19 cellular contexts compared by ENCODE assay signal in the genomic region with DNA sequence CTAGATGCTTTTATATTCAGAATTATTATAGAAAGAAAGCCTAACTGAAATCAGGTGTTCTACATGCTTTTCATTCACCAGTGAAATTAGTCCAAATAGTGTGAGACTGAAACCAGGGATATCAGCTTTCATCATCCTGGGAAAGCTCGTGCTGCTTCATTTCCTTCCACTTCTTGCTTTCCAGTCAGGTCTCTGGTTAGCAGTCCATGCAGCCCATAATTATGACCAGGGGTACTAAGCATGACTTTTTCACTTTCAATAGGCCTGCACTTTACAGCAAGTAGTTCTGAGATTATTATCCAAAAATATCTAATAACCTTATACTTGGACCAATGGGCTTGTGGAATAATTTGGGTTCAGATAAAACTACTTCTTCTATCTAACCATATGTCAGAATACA.
DNase-seq lines count a peak whose midpoint lies in the region; ATAC-seq, FAIRE-seq and TF ChIP-seq lines count a peak whose summit lies in the region.
"Had no signal": no experiment of that assay in that cellular context is flagged by ENCODE, and none has a peak within 500 bp of the region (broad histone marks: within the 10 kb centered on the region; RNA-seq: fewer than 3 reads in every experiment).

No MANE protein-coding gene starts in this region.

- TF ChIP-seq EP300 in GM12878 (IDR thresholded peaks at IDR 0.05; ENCODE audit: borderline replicate concordance in 1 of 2, control insufficient read depth in 1 of 2, low read depth in 2 of 2, low read length in 2 of 2), result no peak

- DNase-seq in GM12878 (ENCODE audit: low read depth, low spot score) (no peak), EL (no peak), midbrain (lab: John Stamatoyannopoulos, UW) (no peak)
- DNase-seq: CD8-positive, alpha-beta T cell; DND-41; GF-D8; NCI-H146; NCI-H2107; NCI-H446 treated with DMSO at 0.1 percent for 48 hours; NCI-H774; T-helper 2 cell had no signal

- peaks cover 2% of the 10 kb centered on the region for H3K9me3 ChIP-seq in GM12878 (replicated peaks; ENCODE audit: control insufficient read depth, insufficient read depth, low read length)

- CTCF ChIA-PET in GM12878 (lab: Yijun Ruan, JAX), result interaction anchor here (1.3 kb wide), 1 partner anchor 64 kb away, joined by 4 read pairs; no protein-coding TSS in a partner anchor

- no peaks in the 10 kb centered on the region for H3K4me1 ChIP-seq in GM12878 (ENCODE audit: control insufficient read depth, insufficient read depth, low read length)

- no peak for TF ChIP-seq RAD21 in GM12878 (IDR thresholded peaks at IDR 0.05; ENCODE audit: insufficient read depth, low read depth, low read length)

- no peak overlapping the region for H2AFZ ChIP-seq in GM12878 (ENCODE audit: control insufficient read depth, low read depth, low read length)

- intact Hi-C loops in GM12878 (cut with micrococcal nuclease; ENCODE audit: unreplicated experiment), result no loop called here

- SMC1A ChIA-PET in GM12878 (lab: Charles Lee; ENCODE audit: uncharacterized antibody, unreplicated experiment), result no interaction called here

- no peaks in the 10 kb centered on the region for H4K20me1 ChIP-seq in GM12878 (ENCODE audit: control insufficient read depth, insufficient read depth)

- TF ChIP-seq CTCF in GM12878 (IDR thresholded peaks at IDR 0.05 in 2 of 3, conservative IDR thresholded peaks at IDR 0.05 in 1 of 3; ENCODE audit: control insufficient read depth in 2 of 3, extremely low read depth in 1 of 3, insufficient read depth in 1 of 3, low read depth in 3 of 3, low read length in 3 of 3), result no peak

- peak; percentile 65 for ATAC-seq in GM18505 (IDR thresholded peaks at IDR 0.05; ENCODE audit: unreplicated experiment)
- ATAC-seq in GM19467 (IDR thresholded peaks at IDR 0.05; ENCODE audit: unreplicated experiment), result peak; percentile 61
- ATAC-seq in HG03095 (IDR thresholded peaks at IDR 0.05; ENCODE audit: unreplicated experiment), result peak; percentile 53
- peak; percentile 85 for ATAC-seq in GM12878
- no peak for ATAC-seq in GM21825 (IDR thresholded peaks at IDR 0.05; ENCODE audit: unreplicated experiment)
- ATAC-seq in GM18909 (IDR thresholded peaks at IDR 0.05; ENCODE audit: poor library complexity, unreplicated experiment), result no peak
- ATAC-seq: CD8-positive, alpha-beta T cell had no signal

- no peaks in the 10 kb centered on the region for H3K27me3 ChIP-seq in GM12878 (replicated peaks in 1 of 2; ENCODE audit: control insufficient read depth in 2 of 2, insufficient read depth in 2 of 2, low read length in 1 of 2)

- H3K9ac ChIP-seq in GM12878 (ENCODE audit: control insufficient read depth, insufficient read depth, low read length), result no peak overlapping the region

- 0% methylated on average over 1 of the region's 1 CpG for WGBS in GM12878 (ENCODE audit: insufficient coverage, insufficient replicate concordance, low lambda C conversion rate, missing lambda C conversion rate)

- POLR2A ChIA-PET in GM12878 (lab: Charles Lee), result no interaction called here

- no peaks in the 10 kb centered on the region for H3K79me2 ChIP-seq in GM12878 (ENCODE audit: control insufficient read depth, insufficient read depth, low read length)

- FAIRE-seq in GM12878 (lab: Jason Lieb, UNC), result peak; percentile 78
- FAIRE-seq: D721Med, HTR-8/SVneo had no signal

- H3K27ac ChIP-seq in GM12878 (ENCODE audit: control insufficient read depth, insufficient read depth), result no peak overlapping the region
- H3K27ac ChIP-seq: SK-N-MC had no signal

- TF ChIP-seq POLR2A in GM18505 (IDR thresholded peaks at IDR 0.05; ENCODE audit: borderline replicate concordance, extremely low read depth, insufficient read depth, insufficient read length), result no peak
- no peak for TF ChIP-seq POLR2A in GM12878 (IDR thresholded peaks at IDR 0.05; ENCODE audit: low read depth, low read length)

- in situ Hi-C loops in GM12878 (cut with MboI), result no loop called here

- H3K36me3 ChIP-seq in GM12878 (ENCODE audit: control insufficient read depth in 2 of 2, insufficient read depth in 2 of 2, low read length in 1 of 2), result no peaks in the 10 kb centered on the region; a peak in 1 of 4 replicates

- H3K4me2 ChIP-seq in GM12878 (ENCODE audit: control insufficient read depth, insufficient read depth), result no peak overlapping the region

- H3K4me3 ChIP-seq in GM12878, result no peak overlapping the region
- H3K4me3 ChIP-seq: SK-N-MC had no signal

- no TSS peak for BruUV-seq in GM12878 (replicated peaks; lab: Mats Ljungman, UMichigan)

- RAD21 ChIA-PET in GM12878 (lab: Charles Lee; ENCODE audit: unreplicated experiment), result no interaction called here

TF ChIP-seq in GM12878, 131 proteins besides CTCF, POLR2A, EP300 and RAD21:
- TF ChIP-seq USF1 (IDR thresholded peaks at IDR 0.05; ENCODE audit: borderline replicate concordance, extremely low read length, insufficient read depth, low read depth, low read length) (no peak), IRF4 (IDR thresholded peaks at IDR 0.05; ENCODE audit: low read depth, low read length) (no peak), KAT2A (conservative IDR thresholded peaks at IDR 0.05; ENCODE audit: control insufficient read depth, low read depth, low read length) (no peak), DPF2 (IDR thresholded peaks at IDR 0.05) (no peak), POLR2AphosphoS2 (IDR thresholded peaks at IDR 0.05; ENCODE audit: low read depth, low read length) (no peak), NFYA (IDR thresholded peaks at IDR 0.05; ENCODE audit: borderline replicate concordance, low read depth, low read length) (no peak), SP1 (IDR thresholded peaks at IDR 0.05; ENCODE audit: low read depth, low read length) (no peak), YY1 (IDR thresholded peaks at IDR 0.05; ENCODE audit: low read depth, low read length) (no peak), FOXK2 (IDR thresholded peaks at IDR 0.05) (no peak), TCF3 (IDR thresholded peaks at IDR 0.05; ENCODE audit: borderline replicate concordance, insufficient read depth, low read depth, low read length) (no peak), SMAD1 (IDR thresholded peaks at IDR 0.05; ENCODE audit: low read depth, partially characterized antibody) (no peak)

Comparison
In these comparisons a context has a peak if more than half of its experiments do, and no peak if none do; other contexts are left out.
1. ATAC-seq: peak in GM18505 (single experiment), GM19467 (single experiment), HG03095 (single experiment) and GM12878 (single experiment); none in GM21825 (single experiment) and GM18909 (single experiment).